Comparison of ENCODE assay signal across 32 cellular contexts in the genomic region with DNA sequence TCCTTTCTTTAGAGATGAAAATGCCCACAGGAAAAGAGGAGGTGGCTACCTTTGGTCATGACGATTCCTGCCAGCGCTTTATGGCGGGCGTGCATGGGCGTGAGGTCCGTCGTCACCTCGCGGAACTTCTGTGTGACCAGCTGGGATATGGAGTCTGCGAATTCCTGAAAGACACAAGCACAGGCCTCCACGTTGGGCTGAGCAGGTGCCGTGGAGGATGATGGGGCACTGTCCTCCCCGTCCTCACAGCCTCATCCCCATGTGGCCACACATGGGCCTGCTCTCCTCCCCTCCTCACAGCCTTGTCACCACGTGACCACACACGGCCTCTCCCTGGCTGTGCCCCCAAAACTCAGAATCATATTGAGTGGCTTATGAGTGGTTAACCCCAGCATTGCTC.
"Had no signal": no experiment of that assay in that cellular context is flagged by ENCODE, and none has a peak within 500 bp of the region (broad histone marks: within the 10 kb centered on the region; RNA-seq: fewer than 3 reads in every experiment).

No MANE protein-coding gene starts in this region.

- H3K4me3 Mint-ChIP-seq: activated CD4-positive, alpha-beta memory T cell treated with anti-CD3 and anti-CD28 coated beads for 36 hours; activated naive CD4-positive, alpha-beta T cell treated with anti-CD3 and anti-CD28 coated beads, Interleukin-2, amount 50 U/mL, for 24 hours; activated naive CD8-positive, alpha-beta T cell treated with anti-CD3 and anti-CD28 coated beads, Interleukin-2, amount 10 ng/mL, durations not matched to agents 7 days and 5 days; activated T-cell treated with anti-CD3 and anti-CD28 coated beads, Interleukin-2, amount 50 U/mL, for 72 hours; activated T-helper 17 cell treated with anti-CD3 and anti-CD28 coated beads, Interleukin-2, amount 50 U/mL, for 72 hours; IgD-negative memory B cell; T-helper 1 cell treated with Interleukin-12 subunit alpha and Interleukin-12 subunit beta and Interleukin-4 antibody, amounts not matched to agents 30 μg/mL and 1 μg/mL, for 36 hours; T-helper 2 cell treated with Interferon-gamma antibody and Interleukin-4, amounts not matched to agents 5 μg/mL and 100 μg/mL, for 36 hours had no signal

- DNase-seq: activated CD4-positive, alpha-beta memory T cell treated with anti-CD3 and anti-CD28 coated beads for 36 hours; activated CD4-positive, alpha-beta T cell treated with anti-CD3 and anti-CD28 coated beads, Interleukin-2, amount 50 U/mL, for 1 hour; activated effector memory CD4-positive, alpha-beta T cell treated with anti-CD3 and anti-CD28 coated beads, Interleukin-2, amount 50 U/mL, for 16 hours; activated naive CD4-positive, alpha-beta T cell; activated naive CD8-positive, alpha-beta T cell treated with anti-CD3 and anti-CD28 coated beads, Interleukin-2, amount 10 ng/mL, durations not matched to agents 7 days and 5 days; activated T-cell treated with anti-CD3 and anti-CD28 coated beads, Interleukin-2, amount 50 U/mL, for 1 hour; activated T-cell treated with anti-CD3 and anti-CD28 coated beads, Interleukin-2, amount 50 U/mL, for 72 hours; amygdala; Kasumi-1; KG1; MM.1S; MV-4-11; NCI-H1092; NCI-H146; NCI-H187 treated with DMSO at 0.1 percent for 48 hours; NCI-H2081 treated with DMSO at 0.1 percent for 48 hours; NCI-H226; NCI-H446 treated with DMSO at 0.1 percent for 48 hours; NCI-H524; NCI-H69; SHP77 treated with DMSO at 0.1 percent for 48 hours had no signal

- H3K27ac Mint-ChIP-seq: activated CD4-positive, alpha-beta memory T cell treated with anti-CD3 and anti-CD28 coated beads for 36 hours; activated naive CD4-positive, alpha-beta T cell treated with anti-CD3 and anti-CD28 coated beads, Interleukin-2, amount 50 U/mL, for 24 hours; activated naive CD8-positive, alpha-beta T cell treated with anti-CD3 and anti-CD28 coated beads, Interleukin-2, amount 10 ng/mL, durations not matched to agents 7 days and 5 days; activated T-cell treated with anti-CD3 and anti-CD28 coated beads, Interleukin-2, amount 50 U/mL, for 72 hours; activated T-helper 17 cell treated with anti-CD3 and anti-CD28 coated beads, Interleukin-2, amount 50 U/mL, for 72 hours; IgD-negative memory B cell; T-helper 1 cell treated with Interleukin-12 subunit alpha and Interleukin-12 subunit beta and Interleukin-4 antibody, amounts not matched to agents 30 μg/mL and 1 μg/mL, for 36 hours; T-helper 2 cell treated with Interferon-gamma antibody and Interleukin-4, amounts not matched to agents 5 μg/mL and 100 μg/mL, for 36 hours had no signal

- H3K27ac ChIP-seq: ascending aorta, cardiac muscle cell, SJSA1 had no signal

- H3K36me3 Mint-ChIP-seq: activated CD4-positive, alpha-beta memory T cell treated with anti-CD3 and anti-CD28 coated beads for 36 hours; activated naive CD4-positive, alpha-beta T cell treated with anti-CD3 and anti-CD28 coated beads, Interleukin-2, amount 50 U/mL, for 24 hours; activated naive CD8-positive, alpha-beta T cell treated with anti-CD3 and anti-CD28 coated beads, Interleukin-2, amount 10 ng/mL, durations not matched to agents 7 days and 5 days; IgD-negative memory B cell had no signal

- H3K9ac ChIP-seq: SK-N-SH had no signal

- H3K27me3 ChIP-seq: ascending aorta, cardiac muscle cell, SJSA1 had no signal

- H3K4me2 ChIP-seq: SK-N-SH had no signal

- H3K27me3 Mint-ChIP-seq: activated CD4-positive, alpha-beta memory T cell treated with anti-CD3 and anti-CD28 coated beads for 36 hours; activated naive CD4-positive, alpha-beta T cell treated with anti-CD3 and anti-CD28 coated beads, Interleukin-2, amount 50 U/mL, for 24 hours; IgD-negative memory B cell had no signal

- H3K36me3 ChIP-seq: ascending aorta, cardiac muscle cell, SJSA1 had no signal

- H3K4me1 ChIP-seq: ascending aorta, SJSA1 had no signal

- H3K4me1 Mint-ChIP-seq: activated naive CD8-positive, alpha-beta T cell treated with anti-CD3 and anti-CD28 coated beads, Interleukin-2, amount 10 ng/mL, durations not matched to agents 7 days and 5 days; activated T-helper 17 cell treated with anti-CD3 and anti-CD28 coated beads, Interleukin-2, amount 50 U/mL, for 72 hours had no signal

- H3K9me3 Mint-ChIP-seq: activated CD4-positive, alpha-beta memory T cell treated with anti-CD3 and anti-CD28 coated beads for 36 hours; activated naive CD4-positive, alpha-beta T cell treated with anti-CD3 and anti-CD28 coated beads, Interleukin-2, amount 50 U/mL, for 24 hours; activated naive CD8-positive, alpha-beta T cell treated with anti-CD3 and anti-CD28 coated beads, Interleukin-2, amount 10 ng/mL, durations not matched to agents 7 days and 5 days; activated T-cell treated with anti-CD3 and anti-CD28 coated beads, Interleukin-2, amount 50 U/mL, for 72 hours; activated T-helper 17 cell treated with anti-CD3 and anti-CD28 coated beads, Interleukin-2, amount 50 U/mL, for 72 hours; IgD-negative memory B cell; T-helper 1 cell treated with Interleukin-12 subunit alpha and Interleukin-12 subunit beta and Interleukin-4 antibody, amounts not matched to agents 30 μg/mL and 1 μg/mL, for 36 hours; T-helper 2 cell treated with Interferon-gamma antibody and Interleukin-4, amounts not matched to agents 5 μg/mL and 100 μg/mL, for 36 hours had no signal

- ATAC-seq: activated T-cell treated with anti-CD3 and anti-CD28 coated beads, Interleukin-2, amount 50 U/mL, for 72 hours; activated T-helper 17 cell treated with anti-CD3 and anti-CD28 coated beads, Interleukin-2, amount 50 U/mL, for 72 hours; Panc1 had no signal

- H3K9me3 ChIP-seq: ascending aorta, SJSA1, SK-N-SH had no signal

- FAIRE-seq: TTC549 had no signal

- H3K4me3 ChIP-seq: ascending aorta, cardiac muscle cell, SJSA1 had no signal
